In genomic region chr22:40789131-40789530, GRCh38 we compare ENCODE assay signal across 32 cellular contexts.
"Had no signal": no experiment of that assay in that cellular context is flagged by ENCODE, and none has a peak within 500 bp of the region (broad histone marks: within the 10 kb centered on the region; RNA-seq: fewer than 3 reads in every experiment).

No MANE protein-coding gene starts in this region.

- H3K27ac ChIP-seq: adrenal gland, body of pancreas, brain microvascular endothelial cell, breast epithelium, WERI-Rb-1 had no signal

- H3K4me1 Mint-ChIP-seq: T-cell had no signal

- H3K9me3 ChIP-seq: adrenal gland, body of pancreas, breast epithelium had no signal

- H3K9me3 Mint-ChIP-seq: activated CD4-positive, alpha-beta memory T cell treated with anti-CD3 and anti-CD28 coated beads for 36 hours; activated CD4-positive, alpha-beta T cell treated with anti-CD3 and anti-CD28 coated beads, Interleukin-2, amount 10 ng/mL, durations not matched to agents 24 days and 14 days; activated CD8-positive, alpha-beta T cell treated with anti-CD3 and anti-CD28 coated beads for 36 hours; activated naive CD4-positive, alpha-beta T cell treated with anti-CD3 and anti-CD28 coated beads for 36 hours; activated naive CD4-positive, alpha-beta T cell treated with anti-CD3 and anti-CD28 coated beads, Interleukin-2, amount 50 U/mL, for 72 hours; activated naive CD8-positive, alpha-beta T cell treated with anti-CD3 and anti-CD28 coated beads for 36 hours; activated T-cell treated with anti-CD3 and anti-CD28 coated beads, Interleukin-2, amount 50 U/mL, for 4 hours; activated T-cell treated with anti-CD3 and anti-CD28 coated beads, Interleukin-2, amount 50 U/mL, for 72 hours; activated T-helper 1 cell treated with anti-CD3 and anti-CD28 coated beads, Interleukin-12 subunit alpha, Interleukin-12 subunit beta, Interleukin-2, Interleukin-4 antibody, amounts not matched to agents 30 ng/mL and 10 ng/mL and 1 ng/mL, durations not matched to agents 14 hours and 24 hours and 36 hours; activated T-helper 17 cell treated with anti-CD3 and anti-CD28 coated beads, Interleukin-2, amount 50 U/mL, for 72 hours; T-cell had no signal

- H3K27ac Mint-ChIP-seq: activated B cell treated with CpG ODN at 0.5 μM for 24 hours; activated CD4-positive, alpha-beta memory T cell treated with anti-CD3 and anti-CD28 coated beads for 36 hours; activated CD4-positive, alpha-beta T cell treated with anti-CD3 and anti-CD28 coated beads, Interleukin-2, amount 10 ng/mL, durations not matched to agents 24 days and 14 days; activated CD8-positive, alpha-beta T cell treated with anti-CD3 and anti-CD28 coated beads for 36 hours; activated naive CD4-positive, alpha-beta T cell treated with anti-CD3 and anti-CD28 coated beads for 36 hours; activated naive CD4-positive, alpha-beta T cell treated with anti-CD3 and anti-CD28 coated beads, Interleukin-2, amount 50 U/mL, for 72 hours; activated naive CD8-positive, alpha-beta T cell treated with anti-CD3 and anti-CD28 coated beads for 36 hours; activated T-cell treated with anti-CD3 and anti-CD28 coated beads, Interleukin-2, amount 50 U/mL, for 72 hours; activated T-helper 1 cell treated with anti-CD3 and anti-CD28 coated beads, Interleukin-12 subunit alpha, Interleukin-12 subunit beta, Interleukin-2, Interleukin-4 antibody, amounts not matched to agents 30 ng/mL and 10 ng/mL and 1 ng/mL, durations not matched to agents 14 hours and 24 hours and 36 hours; activated T-helper 17 cell treated with anti-CD3 and anti-CD28 coated beads, Interleukin-2, amount 50 U/mL, for 72 hours; T-cell; T-helper 17 cell had no signal

- H3K27me3 Mint-ChIP-seq: activated B cell treated with CpG ODN at 0.5 μM for 24 hours; activated CD4-positive, alpha-beta memory T cell treated with anti-CD3 and anti-CD28 coated beads for 36 hours; activated CD4-positive, alpha-beta T cell treated with anti-CD3 and anti-CD28 coated beads, Interleukin-2, amount 10 ng/mL, durations not matched to agents 24 days and 14 days; activated CD8-positive, alpha-beta T cell treated with anti-CD3 and anti-CD28 coated beads for 36 hours; activated naive CD8-positive, alpha-beta T cell treated with anti-CD3 and anti-CD28 coated beads for 36 hours; activated T-helper 17 cell treated with anti-CD3 and anti-CD28 coated beads, Interleukin-2, amount 50 U/mL, for 72 hours; T-cell; T-helper 17 cell had no signal

- ATAC-seq: activated CD8-positive, alpha-beta T cell treated with anti-CD3 and anti-CD28 coated beads for 36 hours; activated naive CD4-positive, alpha-beta T cell treated with anti-CD3 and anti-CD28 coated beads, Interleukin-2, amount 50 U/mL, for 72 hours; activated T-cell treated with anti-CD3 and anti-CD28 coated beads, Interleukin-2, amount 50 U/mL, for 4 hours; activated T-cell treated with anti-CD3 and anti-CD28 coated beads, Interleukin-2, amount 50 U/mL, for 72 hours; activated T-helper 17 cell treated with anti-CD3 and anti-CD28 coated beads, Interleukin-2, amount 50 U/mL, for 72 hours; body of pancreas; T-cell; T-helper 17 cell had no signal

- H3K4me1 ChIP-seq: body of pancreas, breast epithelium had no signal

- H3K4me3 Mint-ChIP-seq: activated B cell treated with CpG ODN at 0.5 μM for 24 hours; activated CD4-positive, alpha-beta memory T cell treated with anti-CD3 and anti-CD28 coated beads for 36 hours; activated CD4-positive, alpha-beta T cell treated with anti-CD3 and anti-CD28 coated beads, Interleukin-2, amount 10 ng/mL, durations not matched to agents 24 days and 14 days; activated CD8-positive, alpha-beta T cell treated with anti-CD3 and anti-CD28 coated beads for 36 hours; activated naive CD4-positive, alpha-beta T cell treated with anti-CD3 and anti-CD28 coated beads for 36 hours; activated naive CD8-positive, alpha-beta T cell treated with anti-CD3 and anti-CD28 coated beads for 36 hours; activated T-cell treated with anti-CD3 and anti-CD28 coated beads, Interleukin-2, amount 50 U/mL, for 4 hours; activated T-cell treated with anti-CD3 and anti-CD28 coated beads, Interleukin-2, amount 50 U/mL, for 72 hours; activated T-helper 1 cell treated with anti-CD3 and anti-CD28 coated beads, Interleukin-12 subunit alpha, Interleukin-12 subunit beta, Interleukin-2, Interleukin-4 antibody, amounts not matched to agents 30 ng/mL and 10 ng/mL and 1 ng/mL, durations not matched to agents 14 hours and 24 hours and 36 hours; activated T-helper 17 cell treated with anti-CD3 and anti-CD28 coated beads, Interleukin-2, amount 50 U/mL, for 72 hours; T-cell; T-helper 17 cell had no signal

- H3K27me3 ChIP-seq: adrenal gland, body of pancreas, brain microvascular endothelial cell, breast epithelium had no signal

- DNase-seq: activated B cell treated with CpG ODN at 0.5 μM for 24 hours; activated CD4-positive, alpha-beta memory T cell treated with anti-CD3 and anti-CD28 coated beads for 36 hours; activated CD4-positive, alpha-beta T cell treated with anti-CD3 and anti-CD28 coated beads for 4 hours; activated CD4-positive, alpha-beta T cell treated with anti-CD3 and anti-CD28 coated beads, Interleukin-2, amount 10 ng/mL, durations not matched to agents 24 days and 14 days; activated CD4-positive, alpha-beta T cell treated with anti-CD3 and anti-CD28 coated beads, Interleukin-2, amount 50 U/mL, for 1 hour; activated CD4-positive, alpha-beta T cell treated with anti-CD3 and anti-CD28 coated beads, Interleukin-2, amount 50 U/mL, for 4 hours; activated CD4-positive, CD25-positive, alpha-beta regulatory T cell treated with anti-CD3 and anti-CD28 coated beads, Interleukin-2, amount 50 U/mL, for 72 hours; activated CD8-positive, alpha-beta memory T cell treated with anti-CD3 and anti-CD28 coated beads, Interleukin-2, amount 50 U/mL, for 4 hours; activated CD8-positive, alpha-beta T cell treated with anti-CD3 and anti-CD28 coated beads for 36 hours; activated effector memory CD4-positive, alpha-beta T cell treated with anti-CD3 and anti-CD28 coated beads, Interleukin-2, amount 50 U/mL, for 16 hours; activated gamma-delta T cell treated with Interleukin-2 at 50 U/mL for 16 hours; activated naive CD4-positive, alpha-beta T cell; activated naive CD4-positive, alpha-beta T cell treated with anti-CD3 and anti-CD28 coated beads for 36 hours; activated naive CD4-positive, alpha-beta T cell treated with anti-CD3 and anti-CD28 coated beads, Interleukin-2, amount 50 U/mL, for 16 hours; activated naive CD8-positive, alpha-beta T cell treated with anti-CD3 and anti-CD28 coated beads for 36 hours; activated T-cell treated with anti-CD3 and anti-CD28 coated beads for 4 hours; activated T-cell treated with anti-CD3 and anti-CD28 coated beads, Interleukin-2, amount 50 U/mL, for 1 hour; activated T-cell treated with anti-CD3 and anti-CD28 coated beads, Interleukin-2, amount 50 U/mL, for 4 hours; activated T-cell treated with anti-CD3 and anti-CD28 coated beads, Interleukin-2, amount 50 U/mL, for 72 hours; adrenal gland; amniotic stem cell; aorta; body of pancreas; brain microvascular endothelial cell; central memory CD4-positive, alpha-beta T cell; T-cell; T-helper 17 cell; WERI-Rb-1 had no signal

- H3K4me3 ChIP-seq: adrenal gland, body of pancreas, breast epithelium had no signal

- H3K36me3 ChIP-seq: adrenal gland, brain microvascular endothelial cell, breast epithelium had no signal
